1 cellular context compared by ENCODE assay signal in the genomic region with DNA sequence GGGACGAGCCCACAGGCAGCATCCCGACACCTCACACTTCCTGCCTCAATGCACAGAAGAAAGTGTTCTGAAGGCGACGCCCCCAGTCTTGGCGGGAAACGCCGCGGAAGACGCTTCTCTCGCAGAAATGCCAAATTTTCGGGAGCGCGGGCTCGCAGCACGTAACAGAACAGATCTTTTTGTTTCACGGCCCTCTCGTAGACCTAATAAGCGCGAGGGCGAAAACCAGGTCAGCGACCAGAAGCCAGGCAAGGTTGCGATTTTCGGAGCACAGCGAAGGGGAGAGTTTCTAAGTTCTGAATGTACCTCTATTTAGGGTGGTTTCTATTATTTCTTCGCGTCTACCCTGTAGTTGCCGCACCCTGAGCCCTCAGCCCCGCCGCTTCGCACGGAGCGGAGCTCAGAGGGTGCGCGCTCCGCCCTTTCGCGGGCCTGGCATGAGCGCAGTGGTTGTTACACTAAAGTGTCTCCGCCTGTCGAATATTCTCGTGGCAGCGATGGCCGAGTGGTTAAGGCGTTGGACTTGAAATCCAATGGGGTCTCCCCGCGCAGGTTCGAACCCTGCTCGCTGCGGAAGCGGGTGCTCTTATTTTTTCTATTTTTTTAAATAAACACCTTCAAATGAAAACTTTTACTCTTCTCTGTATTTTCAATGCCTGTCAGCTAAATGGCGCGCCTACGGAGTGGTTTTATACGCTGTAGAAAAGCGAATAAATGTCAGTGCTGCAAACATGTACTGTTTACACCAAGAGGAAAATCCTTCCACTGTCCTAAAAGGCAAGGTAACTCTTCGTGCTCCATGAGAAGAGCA.
A peak's percentile ranks its signal among the peaks of the same experiment; 100 is the strongest.
TF ChIP-seq lines count a peak whose summit lies in the region.

No MANE protein-coding gene starts in this region.

TF ChIP-seq in HEK293, 187 proteins besides CTCF, POLR2A, EP300 and RAD21 (continued from another document and continues in another):
- TF ChIP-seq, protein P1, sequence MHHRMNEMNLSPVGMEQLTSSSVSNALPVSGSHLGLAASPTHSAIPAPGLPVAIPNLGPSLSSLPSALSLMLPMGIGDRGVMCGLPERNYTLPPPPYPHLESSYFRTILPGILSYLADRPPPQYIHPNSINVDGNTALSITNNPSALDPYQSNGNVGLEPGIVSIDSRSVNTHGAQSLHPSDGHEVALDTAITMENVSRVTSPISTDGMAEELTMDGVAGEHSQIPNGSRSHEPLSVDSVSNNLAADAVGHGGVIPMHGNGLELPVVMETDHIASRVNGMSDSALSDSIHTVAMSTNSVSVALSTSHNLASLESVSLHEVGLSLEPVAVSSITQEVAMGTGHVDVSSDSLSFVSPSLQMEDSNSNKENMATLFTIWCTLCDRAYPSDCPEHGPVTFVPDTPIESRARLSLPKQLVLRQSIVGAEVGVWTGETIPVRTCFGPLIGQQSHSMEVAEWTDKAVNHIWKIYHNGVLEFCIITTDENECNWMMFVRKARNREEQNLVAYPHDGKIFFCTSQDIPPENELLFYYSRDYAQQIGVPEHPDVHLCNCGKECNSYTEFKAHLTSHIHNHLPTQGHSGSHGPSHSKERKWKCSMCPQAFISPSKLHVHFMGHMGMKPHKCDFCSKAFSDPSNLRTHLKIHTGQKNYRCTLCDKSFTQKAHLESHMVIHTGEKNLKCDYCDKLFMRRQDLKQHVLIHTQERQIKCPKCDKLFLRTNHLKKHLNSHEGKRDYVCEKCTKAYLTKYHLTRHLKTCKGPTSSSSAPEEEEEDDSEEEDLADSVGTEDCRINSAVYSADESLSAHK (tag by site-specific recombination; IDR thresholded peaks at IDR 0.05) = peak; percentile 84
- TF ChIP-seq YY1 (tag by site-specific recombination; IDR thresholded peaks at IDR 0.05) = peak; percentile 67; the same call in 1 of the 2 replicates
- TF ChIP-seq, protein P2, sequence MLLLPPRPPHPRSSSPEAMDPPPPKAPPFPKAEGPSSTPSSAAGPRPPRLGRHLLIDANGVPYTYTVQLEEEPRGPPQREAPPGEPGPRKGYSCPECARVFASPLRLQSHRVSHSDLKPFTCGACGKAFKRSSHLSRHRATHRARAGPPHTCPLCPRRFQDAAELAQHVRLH (tag by site-specific recombination; IDR thresholded peaks at IDR 0.05) = peak; percentile 63
- peak; percentile 42 for TF ChIP-seq ZXDB (tag by site-specific recombination; IDR thresholded peaks at IDR 0.05)
- peak; percentile 76 for TF ChIP-seq ZBTB8A (tag by site-specific recombination; IDR thresholded peaks at IDR 0.05)
- TF ChIP-seq ZSCAN23 (tag by site-specific recombination; IDR thresholded peaks at IDR 0.05) = peak; percentile 82
- TF ChIP-seq ZNF624 (tag by site-specific recombination; IDR thresholded peaks at IDR 0.05) = peak; percentile 56; the same call in 1 of the 2 replicates
- TF ChIP-seq ZNF660 (tag by site-specific recombination; IDR thresholded peaks at IDR 0.05) = peak; percentile 88
- no peak for TF ChIP-seq ZNF670 (tag by site-specific recombination; IDR thresholded peaks at IDR 0.05; ENCODE audit: low read depth)
- TF ChIP-seq ZNF214 (tag by site-specific recombination; IDR thresholded peaks at IDR 0.05; ENCODE audit: borderline replicate concordance) = peak; percentile 41; the same call in 1 of the 2 replicates
- TF ChIP-seq, protein P3, sequence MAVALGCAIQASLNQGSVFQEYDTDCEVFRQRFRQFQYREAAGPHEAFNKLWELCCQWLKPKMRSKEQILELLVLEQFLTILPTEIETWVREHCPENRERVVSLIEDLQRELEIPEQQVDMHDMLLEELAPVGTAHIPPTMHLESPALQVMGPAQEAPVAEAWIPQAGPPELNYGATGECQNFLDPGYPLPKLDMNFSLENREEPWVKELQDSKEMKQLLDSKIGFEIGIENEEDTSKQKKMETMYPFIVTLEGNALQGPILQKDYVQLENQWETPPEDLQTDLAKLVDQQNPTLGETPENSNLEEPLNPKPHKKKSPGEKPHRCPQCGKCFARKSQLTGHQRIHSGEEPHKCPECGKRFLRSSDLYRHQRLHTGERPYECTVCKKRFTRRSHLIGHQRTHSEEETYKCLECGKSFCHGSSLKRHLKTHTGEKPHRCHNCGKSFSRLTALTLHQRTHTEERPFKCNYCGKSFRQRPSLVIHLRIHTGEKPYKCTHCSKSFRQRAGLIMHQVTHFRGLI (tag by site-specific recombination; IDR thresholded peaks at IDR 0.05) = peak; percentile 43; the same call in 1 of the 2 replicates
- peak; percentile 77 for TF ChIP-seq ZNF24 (tag by site-specific recombination; IDR thresholded peaks at IDR 0.05)
- TF ChIP-seq ZNF366 (tag by site-specific recombination; conservative IDR thresholded peaks at IDR 0.05) = peak; percentile 73
- peak; percentile 78 for TF ChIP-seq ZNF629 (tag by site-specific recombination; IDR thresholded peaks at IDR 0.05)
- TF ChIP-seq, protein P4, sequence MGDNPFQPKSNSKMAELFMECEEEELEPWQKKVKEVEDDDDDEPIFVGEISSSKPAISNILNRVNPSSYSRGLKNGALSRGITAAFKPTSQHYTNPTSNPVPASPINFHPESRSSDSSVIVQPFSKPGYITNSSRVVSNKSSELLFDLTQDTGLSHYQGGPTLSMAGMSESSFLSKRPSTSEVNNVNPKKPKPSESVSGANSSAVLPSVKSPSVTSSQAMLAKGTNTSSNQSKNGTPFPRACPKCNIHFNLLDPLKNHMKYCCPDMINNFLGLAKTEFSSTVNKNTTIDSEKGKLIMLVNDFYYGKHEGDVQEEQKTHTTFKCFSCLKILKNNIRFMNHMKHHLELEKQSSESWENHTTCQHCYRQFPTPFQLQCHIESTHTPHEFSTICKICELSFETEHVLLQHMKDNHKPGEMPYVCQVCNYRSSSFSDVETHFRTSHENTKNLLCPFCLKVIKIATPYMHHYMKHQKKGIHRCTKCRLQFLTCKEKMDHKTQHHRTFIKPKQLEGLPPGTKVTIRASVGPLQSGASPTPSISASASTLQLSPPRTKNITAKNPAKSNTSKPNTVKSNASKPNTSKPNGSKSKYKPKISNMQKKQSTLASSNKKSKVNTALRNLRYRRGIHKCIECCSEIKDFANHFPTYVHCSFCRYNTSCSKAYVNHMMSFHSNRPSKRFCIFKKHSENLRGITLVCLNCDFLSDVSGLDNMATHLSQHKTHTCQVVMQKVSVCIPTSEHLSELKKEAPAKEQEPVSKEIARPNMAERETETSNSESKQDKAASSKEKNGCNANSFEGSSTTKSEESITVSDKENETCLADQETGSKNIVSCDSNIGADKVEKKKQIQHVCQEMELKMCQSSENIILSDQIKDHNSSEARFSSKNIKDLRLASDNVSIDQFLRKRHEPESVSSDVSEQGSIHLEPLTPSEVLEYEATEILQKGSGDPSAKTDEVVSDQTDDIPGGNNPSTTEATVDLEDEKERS (tag by site-specific recombination; IDR thresholded peaks at IDR 0.05) = 0 out of 2 replicates have a peak, but pooled peaks have one; percentile 15
- no peak for TF ChIP-seq ZNF391 (tag by site-specific recombination; IDR thresholded peaks at IDR 0.05; ENCODE audit: borderline replicate concordance, low read depth)
- TF ChIP-seq, protein P5, sequence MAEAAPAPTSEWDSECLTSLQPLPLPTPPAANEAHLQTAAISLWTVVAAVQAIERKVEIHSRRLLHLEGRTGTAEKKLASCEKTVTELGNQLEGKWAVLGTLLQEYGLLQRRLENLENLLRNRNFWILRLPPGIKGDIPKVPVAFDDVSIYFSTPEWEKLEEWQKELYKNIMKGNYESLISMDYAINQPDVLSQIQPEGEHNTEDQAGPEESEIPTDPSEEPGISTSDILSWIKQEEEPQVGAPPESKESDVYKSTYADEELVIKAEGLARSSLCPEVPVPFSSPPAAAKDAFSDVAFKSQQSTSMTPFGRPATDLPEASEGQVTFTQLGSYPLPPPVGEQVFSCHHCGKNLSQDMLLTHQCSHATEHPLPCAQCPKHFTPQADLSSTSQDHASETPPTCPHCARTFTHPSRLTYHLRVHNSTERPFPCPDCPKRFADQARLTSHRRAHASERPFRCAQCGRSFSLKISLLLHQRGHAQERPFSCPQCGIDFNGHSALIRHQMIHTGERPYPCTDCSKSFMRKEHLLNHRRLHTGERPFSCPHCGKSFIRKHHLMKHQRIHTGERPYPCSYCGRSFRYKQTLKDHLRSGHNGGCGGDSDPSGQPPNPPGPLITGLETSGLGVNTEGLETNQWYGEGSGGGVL (tag by site-specific recombination; IDR thresholded peaks at IDR 0.05) = peak; percentile 57; the same call in 1 of the 2 replicates
- TF ChIP-seq KLF8 (tag by site-specific recombination; IDR thresholded peaks at IDR 0.05) = peak; percentile 77
- peak; percentile 4 for TF ChIP-seq ZNF510 (tag by site-specific recombination; IDR thresholded peaks at IDR 0.05; ENCODE audit: insufficient replicate concordance)
- peak; percentile 3 for TF ChIP-seq SETDB1 (IDR thresholded peaks at IDR 0.05; ENCODE audit: insufficient read length, low read length)
- 0 out of 2 replicates have a peak, but pooled peaks have one; percentile 6 for TF ChIP-seq ZIC2 (tag by site-specific recombination; IDR thresholded peaks at IDR 0.05)
- no peak for TF ChIP-seq ZNF548 (tag by site-specific recombination; IDR thresholded peaks at IDR 0.05)
- TF ChIP-seq KLF16 (tag by site-specific recombination; IDR thresholded peaks at IDR 0.05) = no peak; the same call in none of the 2 replicates
- TF ChIP-seq, protein P6, sequence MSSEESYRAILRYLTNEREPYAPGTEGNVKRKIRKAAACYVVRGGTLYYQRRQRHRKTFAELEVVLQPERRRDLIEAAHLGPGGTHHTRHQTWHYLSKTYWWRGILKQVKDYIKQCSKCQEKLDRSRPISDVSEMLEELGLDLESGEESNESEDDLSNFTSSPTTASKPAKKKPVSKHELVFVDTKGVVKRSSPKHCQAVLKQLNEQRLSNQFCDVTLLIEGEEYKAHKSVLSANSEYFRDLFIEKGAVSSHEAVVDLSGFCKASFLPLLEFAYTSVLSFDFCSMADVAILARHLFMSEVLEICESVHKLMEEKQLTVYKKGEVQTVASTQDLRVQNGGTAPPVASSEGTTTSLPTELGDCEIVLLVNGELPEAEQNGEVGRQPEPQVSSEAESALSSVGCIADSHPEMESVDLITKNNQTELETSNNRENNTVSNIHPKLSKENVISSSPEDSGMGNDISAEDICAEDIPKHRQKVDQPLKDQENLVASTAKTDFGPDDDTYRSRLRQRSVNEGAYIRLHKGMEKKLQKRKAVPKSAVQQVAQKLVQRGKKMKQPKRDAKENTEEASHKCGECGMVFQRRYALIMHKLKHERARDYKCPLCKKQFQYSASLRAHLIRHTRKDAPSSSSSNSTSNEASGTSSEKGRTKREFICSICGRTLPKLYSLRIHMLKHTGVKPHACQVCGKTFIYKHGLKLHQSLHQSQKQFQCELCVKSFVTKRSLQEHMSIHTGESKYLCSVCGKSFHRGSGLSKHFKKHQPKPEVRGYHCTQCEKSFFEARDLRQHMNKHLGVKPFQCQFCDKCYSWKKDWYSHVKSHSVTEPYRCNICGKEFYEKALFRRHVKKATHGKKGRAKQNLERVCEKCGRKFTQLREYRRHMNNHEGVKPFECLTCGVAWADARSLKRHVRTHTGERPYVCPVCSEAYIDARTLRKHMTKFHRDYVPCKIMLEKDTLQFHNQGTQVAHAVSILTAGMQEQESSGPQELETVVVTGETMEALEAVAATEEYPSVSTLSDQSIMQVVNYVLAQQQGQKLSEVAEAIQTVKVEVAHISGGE (tag by site-specific recombination; conservative IDR thresholded peaks at IDR 0.05; ENCODE audit: low read depth) = peak; percentile 88
- TF ChIP-seq KLF7 (tag by site-specific recombination; IDR thresholded peaks at IDR 0.05; ENCODE audit: borderline replicate concordance) = peak; percentile 49; the same call in 1 of the 2 replicates
- TF ChIP-seq KLF1 (tag by site-specific recombination; IDR thresholded peaks at IDR 0.05) = peak; percentile 79
- TF ChIP-seq YY2 (tag by site-specific recombination; IDR thresholded peaks at IDR 0.05) = peak; percentile 59; the same call in 1 of the 2 replicates
- TF ChIP-seq ZFP37 (tag by site-specific recombination; IDR thresholded peaks at IDR 0.05) = peak; percentile 92
- peak; percentile 13; the same call in 1 of the 2 replicates for TF ChIP-seq ZNF558 (tag by site-specific recombination; IDR thresholded peaks at IDR 0.05)
- TF ChIP-seq, protein P7, sequence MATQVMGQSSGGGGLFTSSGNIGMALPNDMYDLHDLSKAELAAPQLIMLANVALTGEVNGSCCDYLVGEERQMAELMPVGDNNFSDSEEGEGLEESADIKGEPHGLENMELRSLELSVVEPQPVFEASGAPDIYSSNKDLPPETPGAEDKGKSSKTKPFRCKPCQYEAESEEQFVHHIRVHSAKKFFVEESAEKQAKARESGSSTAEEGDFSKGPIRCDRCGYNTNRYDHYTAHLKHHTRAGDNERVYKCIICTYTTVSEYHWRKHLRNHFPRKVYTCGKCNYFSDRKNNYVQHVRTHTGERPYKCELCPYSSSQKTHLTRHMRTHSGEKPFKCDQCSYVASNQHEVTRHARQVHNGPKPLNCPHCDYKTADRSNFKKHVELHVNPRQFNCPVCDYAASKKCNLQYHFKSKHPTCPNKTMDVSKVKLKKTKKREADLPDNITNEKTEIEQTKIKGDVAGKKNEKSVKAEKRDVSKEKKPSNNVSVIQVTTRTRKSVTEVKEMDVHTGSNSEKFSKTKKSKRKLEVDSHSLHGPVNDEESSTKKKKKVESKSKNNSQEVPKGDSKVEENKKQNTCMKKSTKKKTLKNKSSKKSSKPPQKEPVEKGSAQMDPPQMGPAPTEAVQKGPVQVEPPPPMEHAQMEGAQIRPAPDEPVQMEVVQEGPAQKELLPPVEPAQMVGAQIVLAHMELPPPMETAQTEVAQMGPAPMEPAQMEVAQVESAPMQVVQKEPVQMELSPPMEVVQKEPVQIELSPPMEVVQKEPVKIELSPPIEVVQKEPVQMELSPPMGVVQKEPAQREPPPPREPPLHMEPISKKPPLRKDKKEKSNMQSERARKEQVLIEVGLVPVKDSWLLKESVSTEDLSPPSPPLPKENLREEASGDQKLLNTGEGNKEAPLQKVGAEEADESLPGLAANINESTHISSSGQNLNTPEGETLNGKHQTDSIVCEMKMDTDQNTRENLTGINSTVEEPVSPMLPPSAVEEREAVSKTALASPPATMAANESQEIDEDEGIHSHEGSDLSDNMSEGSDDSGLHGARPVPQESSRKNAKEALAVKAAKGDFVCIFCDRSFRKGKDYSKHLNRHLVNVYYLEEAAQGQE (tag by site-specific recombination; IDR thresholded peaks at IDR 0.05) = peak; percentile 26
- TF ChIP-seq, protein P8, sequence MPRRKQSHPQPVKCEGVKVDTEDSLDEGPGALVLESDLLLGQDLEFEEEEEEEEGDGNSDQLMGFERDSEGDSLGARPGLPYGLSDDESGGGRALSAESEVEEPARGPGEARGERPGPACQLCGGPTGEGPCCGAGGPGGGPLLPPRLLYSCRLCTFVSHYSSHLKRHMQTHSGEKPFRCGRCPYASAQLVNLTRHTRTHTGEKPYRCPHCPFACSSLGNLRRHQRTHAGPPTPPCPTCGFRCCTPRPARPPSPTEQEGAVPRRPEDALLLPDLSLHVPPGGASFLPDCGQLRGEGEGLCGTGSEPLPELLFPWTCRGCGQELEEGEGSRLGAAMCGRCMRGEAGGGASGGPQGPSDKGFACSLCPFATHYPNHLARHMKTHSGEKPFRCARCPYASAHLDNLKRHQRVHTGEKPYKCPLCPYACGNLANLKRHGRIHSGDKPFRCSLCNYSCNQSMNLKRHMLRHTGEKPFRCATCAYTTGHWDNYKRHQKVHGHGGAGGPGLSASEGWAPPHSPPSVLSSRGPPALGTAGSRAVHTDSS (tag by site-specific recombination; IDR thresholded peaks at IDR 0.05) = 0 out of 2 replicates have a peak, but pooled peaks have one; percentile 16
- TF ChIP-seq ZBTB17 (tag by site-specific recombination; IDR thresholded peaks at IDR 0.05) = peak; percentile 79
